Comparison of ENCODE assay signal across 2 cellular contexts in the genomic region with DNA sequence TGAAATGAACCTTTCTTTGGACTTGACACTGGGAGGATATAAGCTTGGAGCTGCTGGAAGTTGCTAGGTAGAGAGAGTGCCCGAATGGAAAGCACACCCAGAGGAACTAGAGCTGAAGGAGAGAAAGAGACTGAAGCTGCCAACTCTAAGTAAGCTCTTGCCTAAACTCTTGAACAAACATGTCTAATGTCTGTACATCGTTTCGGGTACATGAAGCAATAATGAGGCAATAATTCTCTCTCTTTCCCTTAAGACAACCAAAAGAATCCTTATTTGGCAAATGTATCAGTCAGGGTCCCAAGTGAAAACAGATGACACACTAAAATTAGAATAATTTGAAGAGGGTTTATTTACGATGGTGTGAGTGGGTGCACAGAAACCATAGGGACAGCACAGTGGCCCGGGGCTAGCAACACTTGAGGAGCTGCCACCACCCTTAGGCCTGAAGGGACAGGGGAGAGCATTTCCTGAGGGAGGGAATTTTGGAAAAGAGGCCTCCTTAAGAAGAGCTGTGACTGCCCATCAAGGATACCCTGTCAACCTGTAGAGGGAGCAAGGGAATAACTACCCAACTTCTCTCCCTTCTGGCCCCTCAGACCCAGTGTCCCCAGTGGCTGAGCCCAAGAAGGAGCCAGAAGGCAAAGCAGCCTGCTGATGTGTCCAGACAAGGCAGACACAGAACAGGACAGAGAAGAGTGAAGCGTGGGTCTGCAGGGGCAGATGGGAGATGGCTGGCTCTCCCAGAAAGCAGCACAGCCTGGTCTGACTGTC.
A peak's percentile ranks its signal among the peaks of the same experiment; 100 is the strongest.
TF ChIP-seq lines count a peak whose summit lies in the region.

No MANE protein-coding gene starts in this region.

TF ChIP-seq in K562, 482 proteins besides CTCF, POLR2A, EP300 and RAD21 (continues in another document):
- TF ChIP-seq JUND (IDR thresholded peaks at IDR 0.05; ENCODE audit: borderline replicate concordance, low read depth, low read length) (peak; percentile 46; the same call in 1 of the 2 replicates), JUND (tag; IDR thresholded peaks at IDR 0.05; ENCODE audit: borderline replicate concordance, low read depth, low read length) (no peak), LARP7 (IDR thresholded peaks at IDR 0.05) (no peak), KDM1A (IDR thresholded peaks at IDR 0.05) (no peak), ZNF830 (CRISPR knock-in tag; IDR thresholded peaks at IDR 0.05) (no peak), CTBP1 (IDR thresholded peaks at IDR 0.05; ENCODE audit: borderline replicate concordance) (peak; percentile 53; the same call in 1 of the 2 replicates), EGR1 (conservative IDR thresholded peaks at IDR 0.05) (no peak), GATAD2B (IDR thresholded peaks at IDR 0.05; ENCODE audit: borderline replicate concordance) (no peak), RBM14 (IDR thresholded peaks at IDR 0.05; ENCODE audit: borderline replicate concordance, insufficient read depth, low read depth, low read length) (no peak), PRDM10 (IDR thresholded peaks at IDR 0.05; ENCODE audit: partially characterized antibody) (peak; percentile 23), HMG20B (CRISPR knock-in tag; IDR thresholded peaks at IDR 0.05) (no peak), ZNF408 (CRISPR knock-in tag; IDR thresholded peaks at IDR 0.05; ENCODE audit: low read depth) (no peak), RBM39 (optimal IDR thresholded peaks at IDR 0.05; ENCODE audit: low read depth, low read length) (no peak), SRF (CRISPR knock-in tag; IDR thresholded peaks at IDR 0.05) (0 out of 4 replicates have a peak, but pooled peaks of 1 of the 2 experiments have one; percentile 22), ZC3H8 (IDR thresholded peaks at IDR 0.05) (no peak), NKRF (IDR thresholded peaks at IDR 0.05; ENCODE audit: borderline replicate concordance) (no peak), CEBPB (tag; IDR thresholded peaks at IDR 0.05) (0 out of 2 replicates have a peak, but pooled peaks have one; percentile 8), ZNF24 (IDR thresholded peaks at IDR 0.05) (no peak), TRIM28 (IDR thresholded peaks at IDR 0.05) (no peak), PYGO2 (tag; IDR thresholded peaks at IDR 0.05) (no peak), ZNF583 (CRISPR knock-in tag; IDR thresholded peaks at IDR 0.05) (no peak), HNRNPK (IDR thresholded peaks at IDR 0.05; ENCODE audit: low read depth, low read length, poor library complexity, severe bottlenecking) (no peak), KLF13 (tag; IDR thresholded peaks at IDR 0.05; ENCODE audit: borderline replicate concordance, low read depth) (no peak), NR3C1 (CRISPR knock-in tag; IDR thresholded peaks at IDR 0.05) (no peak), NFATC3 (IDR thresholded peaks at IDR 0.05) (no peak), SAFB2 (IDR thresholded peaks at IDR 0.05; ENCODE audit: borderline replicate concordance, low read depth, low read length, severe bottlenecking) (no peak), ZBTB49 (CRISPR knock-in tag; IDR thresholded peaks at IDR 0.05; ENCODE audit: borderline replicate concordance) (no peak)

TF ChIP-seq in HepG2, 621 proteins besides CTCF, POLR2A, EP300 and RAD21:
- TF ChIP-seq STAG1 (CRISPR knock-in tag; IDR thresholded peaks at IDR 0.05) (peak; percentile 46), MXI1 (IDR thresholded peaks at IDR 0.05; ENCODE audit: borderline replicate concordance, low read depth, low read length) (no peak), SMC3 (IDR thresholded peaks at IDR 0.05; ENCODE audit: low read length) (peak; percentile 31; the same call in 1 of the 2 replicates), ZNF17 (CRISPR knock-in tag; IDR thresholded peaks at IDR 0.05) (no peak), CEBPB (IDR thresholded peaks at IDR 0.05; ENCODE audit: borderline replicate concordance, low read depth, low read length) (peak; percentile 66)
